1 cellular context compared by ENCODE assay signal in genomic region chr22:28920757-28921584, GRCh38.
TF ChIP-seq lines count a peak whose summit lies in the region.

No MANE protein-coding gene starts in this region.

TF ChIP-seq in HepG2, 621 proteins besides CTCF, POLR2A, EP300 and RAD21 (continued from another document and continues in another):
- TF ChIP-seq ZNF503 (CRISPR knock-in tag; IDR thresholded peaks at IDR 0.05) (peak; percentile 86), MED13 (CRISPR knock-in tag; IDR thresholded peaks at IDR 0.05) (peak; percentile 94), ZNF121 (CRISPR knock-in tag; IDR thresholded peaks at IDR 0.05) (0 out of 2 replicates have a peak, but pooled peaks have one; percentile 3), MED8 (CRISPR knock-in tag; IDR thresholded peaks at IDR 0.05; ENCODE audit: insufficient replicate concordance) (peak; percentile 46), ZNF850 (CRISPR knock-in tag; conservative IDR thresholded peaks at IDR 0.05) (no peak), ATF4 (CRISPR knock-in tag; IDR thresholded peaks at IDR 0.05) (peak in 1 of 2 experiments; percentile 55; a peak in 2 of 4 replicates), ATF3 (CRISPR knock-in tag; IDR thresholded peaks at IDR 0.05) (no peak; the same call in 1 of the 2 replicates), NR2C2 (CRISPR knock-in tag; IDR thresholded peaks at IDR 0.05; ENCODE audit: borderline replicate concordance) (peak; percentile 31; the same call in 1 of the 2 replicates), PAXIP1 (CRISPR knock-in tag; conservative IDR thresholded peaks at IDR 0.05) (peak; percentile 89), HMG20B (CRISPR knock-in tag; conservative IDR thresholded peaks at IDR 0.05) (no peak; the same call in 1 of the 2 replicates), ZNF33B (CRISPR knock-in tag; IDR thresholded peaks at IDR 0.05) (no peak), ZNF792 (CRISPR knock-in tag; IDR thresholded peaks at IDR 0.05) (no peak; the same call in 1 of the 2 replicates), POGK (CRISPR knock-in tag; conservative IDR thresholded peaks at IDR 0.05) (peak; percentile 59; the same call in 1 of the 2 replicates), MTF1 (CRISPR knock-in tag; IDR thresholded peaks at IDR 0.05) (no peak), ZNF766 (CRISPR knock-in tag; IDR thresholded peaks at IDR 0.05; ENCODE audit: borderline replicate concordance) (0 out of 2 replicates have a peak, but pooled peaks have one; percentile 50), BCL3 (CRISPR knock-in tag; IDR thresholded peaks at IDR 0.05) (peak; percentile 60), HOXA5 (CRISPR knock-in tag; IDR thresholded peaks at IDR 0.05) (peak; percentile 86), SMYD3 (CRISPR knock-in tag; IDR thresholded peaks at IDR 0.05) (peak; percentile 86; the same call in 1 of the 2 replicates), NR0B2 (CRISPR knock-in tag; IDR thresholded peaks at IDR 0.05) (0 out of 2 replicates have a peak, but pooled peaks have one; percentile 16), CBFB (CRISPR knock-in tag; IDR thresholded peaks at IDR 0.05) (peak; percentile 71), SOX13 (IDR thresholded peaks at IDR 0.05) (peak; percentile 91), SOX13 (CRISPR knock-in tag; conservative IDR thresholded peaks at IDR 0.05 in 1 of 2, IDR thresholded peaks at IDR 0.05 in 1 of 2) (peak in 1 of 2 experiments; percentile 98; a peak in 2 of 4 replicates), ZNF674 (CRISPR knock-in tag; IDR thresholded peaks at IDR 0.05; ENCODE audit: low read depth) (no peak), ZNF841 (CRISPR knock-in tag; IDR thresholded peaks at IDR 0.05; ENCODE audit: borderline replicate concordance) (no peak), JUND (CRISPR knock-in tag; IDR thresholded peaks at IDR 0.05) (0 out of 2 replicates have a peak, but pooled peaks have one; percentile 36), CHCHD3 (CRISPR knock-in tag; IDR thresholded peaks at IDR 0.05) (no peak), SNRNP70 (IDR thresholded peaks at IDR 0.05; ENCODE audit: low read depth, low read length) (no peak), MIER2 (CRISPR knock-in tag; IDR thresholded peaks at IDR 0.05) (no peak), KDM5B (CRISPR knock-in tag; IDR thresholded peaks at IDR 0.05; ENCODE audit: borderline replicate concordance) (peak; percentile 48; the same call in 1 of the 2 replicates), IRF9 (CRISPR knock-in tag; IDR thresholded peaks at IDR 0.05; ENCODE audit: borderline replicate concordance) (no peak), ZNF343 (CRISPR knock-in tag; IDR thresholded peaks at IDR 0.05) (peak; percentile 88; the same call in 1 of the 2 replicates), IRX3 (CRISPR knock-in tag; IDR thresholded peaks at IDR 0.05; ENCODE audit: borderline replicate concordance, low read depth) (no peak; the same call in 1 of the 2 replicates), ZKSCAN8 (CRISPR knock-in tag; IDR thresholded peaks at IDR 0.05; ENCODE audit: borderline replicate concordance) (peak; percentile 63; the same call in 1 of the 2 replicates), ZNF704 (CRISPR knock-in tag; IDR thresholded peaks at IDR 0.05; ENCODE audit: borderline replicate concordance) (peak; percentile 78; the same call in 1 of the 2 replicates), CEBPG (CRISPR knock-in tag; IDR thresholded peaks at IDR 0.05) (peak; percentile 43; the same call in 1 of the 2 replicates), ZNF281 (CRISPR knock-in tag; IDR thresholded peaks at IDR 0.05; ENCODE audit: borderline replicate concordance) (peak; percentile 84; the same call in 1 of the 2 replicates), JUN (CRISPR knock-in tag; IDR thresholded peaks at IDR 0.05) (no peak), MAZ (IDR thresholded peaks at IDR 0.05; ENCODE audit: borderline replicate concordance, low read depth, low read length) (no peak), MAZ (CRISPR knock-in tag; IDR thresholded peaks at IDR 0.05; ENCODE audit: low read depth) (peak; percentile 66; the same call in 1 of the 2 replicates), ATF6 (CRISPR knock-in tag; conservative IDR thresholded peaks at IDR 0.05) (no peak), ZNF644 (CRISPR knock-in tag; IDR thresholded peaks at IDR 0.05; ENCODE audit: low read depth) (peak; percentile 21; the same call in 1 of the 2 replicates)
